22 cellular contexts compared by ENCODE assay signal in genomic region chr6:160883560-160883959, GRCh38.
DNase-seq lines count a peak whose midpoint lies in the region; FAIRE-seq and TF ChIP-seq lines count a peak whose summit lies in the region.
"Had no signal": no experiment of that assay in that cellular context is flagged by ENCODE, and none has a peak within 500 bp of the region (broad histone marks: within the 10 kb centered on the region; RNA-seq: fewer than 3 reads in every experiment).

No MANE protein-coding gene starts in this region.

- no peaks in the 10 kb centered on the region for H3K79me2 ChIP-seq in neural progenitor cell (ENCODE audit: low read depth)

- H3K27me3 Mint-ChIP-seq in neural progenitor cell (ENCODE audit: insufficient read depth, low read depth): no peaks in the 10 kb centered on the region

- peaks cover 11% of the 10 kb centered on the region for H3K4me1 Mint-ChIP-seq in neural progenitor cell
- H3K4me1 Mint-ChIP-seq: CD14-positive monocyte had no signal

- H3K4me3 ChIP-seq in neural progenitor cell: no peak overlapping the region

- peak; percentile 35 for DNase-seq in ELF-1 (ENCODE audit: low read depth, low spot score)
- DNase-seq in NCI-H69 (lab: John Stamatoyannopoulos, UW): peak; percentile 68
- no peak for DNase-seq in neural progenitor cell (ENCODE audit: low spot score)
- DNase-seq in T1000 (lab: John Stamatoyannopoulos, UW): no peak
- no peak for DNase-seq in NCI-H1105 (lab: John Stamatoyannopoulos, UW)
- DNase-seq in cerebellar nuclear complex (lab: John Stamatoyannopoulos, UW): no peak
- DNase-seq in germinal center (ENCODE audit: low spot score): no peak
- DNase-seq: DND-41, GDM1, HFFc6, NCI-H1105 treated with DMSO at 0.1 percent for 48 hours, NCI-H1694 treated with DMSO at 0.1 percent for 48 hours, NCI-H510A, NCI-H82, PC-3, RPMI8226, SHP77 treated with DMSO at 0.1 percent for 48 hours, SK-N-SH had no signal

- H3K27me3 ChIP-seq in neural progenitor cell: no peaks in the 10 kb centered on the region

- no peaks in the 10 kb centered on the region for H3K36me3 Mint-ChIP-seq in neural progenitor cell
- H3K36me3 Mint-ChIP-seq: CD14-positive monocyte had no signal

- H3K4me1 ChIP-seq in neural progenitor cell: peaks cover 14% of the 10 kb centered on the region

- H4K20me1 ChIP-seq in neural progenitor cell (ENCODE audit: low read depth): no peaks in the 10 kb centered on the region

- H3K9me3 ChIP-seq in neural progenitor cell (ENCODE audit: low read depth): no peaks in the 10 kb centered on the region
- H3K9me3 ChIP-seq: SK-N-SH had no signal

- no peaks in the 10 kb centered on the region for H3K9me3 Mint-ChIP-seq in neural progenitor cell
- H3K9me3 Mint-ChIP-seq: HFFc6 had no signal

- H3K36me3 ChIP-seq in neural progenitor cell: no peaks in the 10 kb centered on the region

- FAIRE-seq in endometrium (lab: Jason Lieb, UNC): peak; percentile 74

- TF ChIP-seq CTCF in neural progenitor cell (IDR thresholded peaks at IDR 0.05): no peak

- H3K27ac ChIP-seq in neural progenitor cell: no peak overlapping the region
- H3K27ac ChIP-seq: 22Rv1, HL-60 had no signal

- no peak overlapping the region for H3K4me2 ChIP-seq in neural progenitor cell
- H3K4me2 ChIP-seq: SK-N-SH had no signal

- no peaks in the 10 kb centered on the region for H3F3A ChIP-seq in neural progenitor cell (ENCODE audit: low read depth)

- no peak overlapping the region for H3K9ac ChIP-seq in neural progenitor cell
- H3K9ac ChIP-seq: SK-N-SH had no signal

- H2AFZ ChIP-seq in neural progenitor cell (replicated peaks): no peak overlapping the region

- H3K27ac Mint-ChIP-seq in neural progenitor cell: peak overlapping the region; percentile 3
- H3K27ac Mint-ChIP-seq: HFFc6 had no signal

- H3K4me3 Mint-ChIP-seq in neural progenitor cell: no peak overlapping the region
- H3K4me3 Mint-ChIP-seq: CD14-positive monocyte, HFFc6 had no signal

Comparison
In these comparisons a context has a peak if more than half of its experiments do, and no peak if none do; other contexts are left out.
1. DNase-seq: peak in ELF-1 (single experiment) and NCI-H69 (single experiment); none in neural progenitor cell (single experiment), T1000 (single experiment), NCI-H1105 (single experiment), cerebellar nuclear complex (0 of 2) and germinal center (single experiment).